7 cellular contexts compared by ENCODE assay signal in genomic region chr16:29327631-29328408, GRCh38.
A peak's percentile ranks its signal among the peaks of the same experiment; 100 is the strongest.
DNase-seq lines count a peak whose midpoint lies in the region; FAIRE-seq and TF ChIP-seq lines count a peak whose summit lies in the region.
"Not testable (repeated sequence)": the region's sequence is repeated elsewhere in the genome, so short reads cannot be mapped to it uniquely, and the experiment has no call there.

No MANE protein-coding gene starts in this region.

- H3K9me3 ChIP-seq in SJSA1 (replicated peaks); endothelial cell of umbilical vein (replicated peaks; ENCODE audit: control insufficient read depth, insufficient read depth, low read length); neural progenitor cell (ENCODE audit: low read depth): not testable (repeated sequence)

- intact Hi-C loops in endothelial cell of umbilical vein (cut with micrococcal nuclease), result not testable (repeated sequence)

- H3K4me3 ChIP-seq in SJSA1; astrocyte of the spinal cord (ENCODE audit: low read depth, low read length); endothelial cell of umbilical vein (replicated peaks in 1 of 3; ENCODE audit: insufficient read depth in 1 of 3, low read depth in 1 of 3, low read length in 3 of 3); foreskin fibroblast (ENCODE audit: low read depth in 1 of 2, low read length in 2 of 2); neural progenitor cell: not testable (repeated sequence)

- H3K9me1 ChIP-seq in endothelial cell of umbilical vein (replicated peaks; ENCODE audit: control insufficient read depth, extremely low read depth, insufficient read depth, low read length), result not testable (repeated sequence)

- not testable (repeated sequence) for H3K9me3 Mint-ChIP-seq in neural progenitor cell

- not testable (repeated sequence) for H2AFZ ChIP-seq in endothelial cell of umbilical vein (ENCODE audit: low read depth, low read length); neural progenitor cell (replicated peaks)

- not testable (repeated sequence) for TF ChIP-seq POLR2A in endothelial cell of umbilical vein (IDR thresholded peaks at IDR 0.05; ENCODE audit: low read depth, low read length)

- peak overlapping the region; percentile 81 for H3K27ac Mint-ChIP-seq in neural progenitor cell

- H3K27ac ChIP-seq in SJSA1, result peak overlapping the region; percentile 72
- H3K27ac ChIP-seq in endothelial cell of umbilical vein (ENCODE audit: insufficient read depth, low read depth, low read length), result peak overlapping the region; percentile 74
- not testable (repeated sequence) for H3K27ac ChIP-seq in neural progenitor cell

- H3K4me1 ChIP-seq in SJSA1 (replicated peaks), result peaks cover 21% of the 10 kb centered on the region
- H3K4me1 ChIP-seq in endothelial cell of umbilical vein (ENCODE audit: control insufficient read depth, extremely low read depth, insufficient read depth, low read length), result peaks cover 21% of the 10 kb centered on the region
- not testable (repeated sequence) for H3K4me1 ChIP-seq in neural progenitor cell

- not testable (repeated sequence) for H3K36me3 Mint-ChIP-seq in neural progenitor cell

- CTCF ChIA-PET in endothelial cell of umbilical vein (lab: Charles Lee), result not testable (repeated sequence)

- H4K20me1 ChIP-seq in endothelial cell of umbilical vein (replicated peaks; ENCODE audit: control insufficient read depth, extremely low read depth, insufficient read depth, low read length); neural progenitor cell (ENCODE audit: low read depth): not testable (repeated sequence)

- H3K4me2 ChIP-seq in endothelial cell of umbilical vein (ENCODE audit: insufficient read depth, low read length); neural progenitor cell: not testable (repeated sequence)

- H3K9ac ChIP-seq in endothelial cell of umbilical vein (replicated peaks; ENCODE audit: extremely low read depth, insufficient read depth, low read length); neural progenitor cell: not testable (repeated sequence)

- POLR2A ChIA-PET in endothelial cell of umbilical vein (lab: Charles Lee), result not testable (repeated sequence)

- H3K4me3 Mint-ChIP-seq in neural progenitor cell, result not testable (repeated sequence)

- H3F3A ChIP-seq in neural progenitor cell (ENCODE audit: low read depth), result not testable (repeated sequence)

- DNase-seq in DMS53 (lab: John Stamatoyannopoulos, UW) (peak; percentile 35), HT1080 (ENCODE audit: low read depth) (peak; percentile 66), SJSA1 (ENCODE audit: low read depth in 1 of 2, low spot score in 2 of 2) (peak; percentile 77 to 82), astrocyte of the spinal cord (ENCODE audit: low read depth, low spot score) (peak; percentile 68), endothelial cell of umbilical vein (ENCODE audit: low read depth, low spot score) (peak; percentile 85), foreskin fibroblast (peak; percentile 68 to 80)
- DNase-seq in neural progenitor cell (ENCODE audit: low spot score), result not testable (repeated sequence)

- dilution Hi-C loops in endothelial cell of umbilical vein (cut with MboI; ENCODE audit: extremely low pct_ligation_motif_present, low sequenced_read_pairs), result not testable (repeated sequence)

- BruUV-seq in endothelial cell of umbilical vein (replicated peaks; lab: Mats Ljungman, UMichigan), result TSS peak; percentile 28

- peaks cover 11% of the 10 kb centered on the region for H3K27me3 Mint-ChIP-seq in neural progenitor cell (ENCODE audit: insufficient read depth, low read depth)

- peak; percentile 94 for FAIRE-seq in endothelial cell of umbilical vein (lab: Jason Lieb, UNC)

- not testable (repeated sequence) for H3K27me3 ChIP-seq in SJSA1 (replicated peaks); endothelial cell of umbilical vein (ENCODE audit: control insufficient read depth in 2 of 2, insufficient read depth in 2 of 2, low read length in 2 of 2); neural progenitor cell

- H3K79me2 ChIP-seq in endothelial cell of umbilical vein (ENCODE audit: control insufficient read depth, insufficient read depth, low read length); neural progenitor cell (ENCODE audit: low read depth): not testable (repeated sequence)

- H3K4me1 Mint-ChIP-seq in neural progenitor cell, result peaks cover 39% of the 10 kb centered on the region

- TF ChIP-seq CTCF in astrocyte of the spinal cord (IDR thresholded peaks at IDR 0.05; ENCODE audit: low read depth, low read length); endothelial cell of umbilical vein (IDR thresholded peaks at IDR 0.05; ENCODE audit: extremely low read depth in 1 of 2, insufficient read depth in 1 of 2, low read depth in 1 of 2, low read length in 2 of 2); foreskin fibroblast (IDR thresholded peaks at IDR 0.05; ENCODE audit: low read depth, low read length); neural progenitor cell (IDR thresholded peaks at IDR 0.05): not testable (repeated sequence)

- in situ Hi-C loops in astrocyte of the spinal cord (cut with HindIII; ENCODE audit: low sequenced_read_pairs), result not testable (repeated sequence)

- not testable (repeated sequence) for H3K36me3 ChIP-seq in SJSA1; endothelial cell of umbilical vein (ENCODE audit: control insufficient read depth in 2 of 2, extremely low read depth in 1 of 2, insufficient read depth in 2 of 2, low read length in 2 of 2); neural progenitor cell

TF ChIP-seq in endothelial cell of umbilical vein, 7 proteins besides CTCF, POLR2A, EP300 and RAD21:
- TF ChIP-seq FOS (IDR thresholded peaks at IDR 0.05; ENCODE audit: borderline replicate concordance, insufficient read depth, low read length) (peak; percentile 40), JUN (IDR thresholded peaks at IDR 0.05; ENCODE audit: borderline replicate concordance, insufficient read depth, insufficient read length, low read depth) (peak; percentile 66), MYC (IDR thresholded peaks at IDR 0.05; ENCODE audit: low read depth, low read length) (peak; percentile 64)
